ENCODE assay signal across 8 cellular contexts in genomic region chr16:25031132-25031440, GRCh38. TPM values are rescaled to one million over a fixed set of nuclear protein-coding genes. Genes with fewer than 3 reads are reported as not detected.
DNase-seq lines count a peak whose midpoint lies in the region; ATAC-seq and TF ChIP-seq lines count a peak whose summit lies in the region.

No MANE protein-coding gene starts in this region.

- H3K4me3 ChIP-seq in KMS-11 (IDR thresholded peaks at IDR 0.05; ENCODE audit: insufficient read depth, low read depth, low read length), result no peak overlapping the region
- H3K4me3 ChIP-seq in esophagus squamous epithelium, result peak overlapping the region; percentile 8 to 91 (median 79)
- H3K4me3 ChIP-seq in skin epidermis, result peak overlapping the region in 6 of 7 experiments; percentile 58 to 85 (median 68)

- H2AFZ ChIP-seq in KMS-11 (ENCODE audit: low read depth), result peak overlapping the region; percentile 97

- WGBS in esophagus squamous epithelium, 2 donors, result 14 to 24% methylated on average over 8 of the region's 8 CpGs

- H3K9me3 ChIP-seq in esophagus squamous epithelium, result no peaks in the 10 kb centered on the region

- no peaks in the 10 kb centered on the region; the same call in 1 of the 2 replicates for H3K27me3 ChIP-seq in KMS-11 (ENCODE audit: insufficient read depth, low read depth)
- H3K27me3 ChIP-seq in esophagus squamous epithelium, result no peaks in the 10 kb centered on the region

- no peaks in the 10 kb centered on the region for H4K20me1 ChIP-seq in KMS-11 (ENCODE audit: insufficient read depth)

- POLR2A ChIA-PET in RWPE1 (lab: Yijun Ruan, JAX; ENCODE audit: low non-redundant PET), result no interaction called here

- intact Hi-C loops in esophagus squamous epithelium (cut with DNase I), result no loop called here

- no peak overlapping the region for H3K9ac ChIP-seq in KMS-11

- H3K4me1 ChIP-seq in KMS-11 (ENCODE audit: low read depth, poor library complexity, severe bottlenecking) (peaks cover 11% of the 10 kb centered on the region), esophagus squamous epithelium (peaks cover 10 to 28% (median 11%) of the 10 kb centered on the region in 3 donors)

- no peaks in the 10 kb centered on the region for H3K79me2 ChIP-seq in KMS-11 (ENCODE audit: insufficient read depth, low read depth)

- ATAC-seq in GM21360 (IDR thresholded peaks at IDR 0.05; ENCODE audit: unreplicated experiment), result peak; percentile 2
- ATAC-seq in HG02610 (IDR thresholded peaks at IDR 0.05; ENCODE audit: unreplicated experiment), result no peak

- no peak for DNase-seq in esophagus squamous epithelium (lab: John Stamatoyannopoulos, UW)
- DNase-seq in superior temporal gyrus (ENCODE audit: extremely low spot score), result no peak
- DNase-seq in RWPE1 (ENCODE audit: low spot score), result no peak
- no peak for DNase-seq in stimulated activated CD4-positive, alpha-beta T cell treated with anti-CD3 and anti-CD28 coated beads, Interleukin-15, amount 100 ng/mL, for 24 hours

- TF ChIP-seq POLR2A in esophagus squamous epithelium (IDR thresholded peaks at IDR 0.05), result no peak

- TF ChIP-seq CTCF in KMS-11 (conservative IDR thresholded peaks at IDR 0.05; ENCODE audit: low read depth, low read length) (no peak), esophagus squamous epithelium (IDR thresholded peaks at IDR 0.05) (no peak), RWPE1 (conservative IDR thresholded peaks at IDR 0.05; ENCODE audit: low read depth) (no peak)

- CTCF ChIA-PET in RWPE1 (lab: Yijun Ruan, JAX), result no interaction called here

- H3K36me3 ChIP-seq in KMS-11 (ENCODE audit: insufficient read depth), result no peaks in the 10 kb centered on the region
- H3K36me3 ChIP-seq in esophagus squamous epithelium, result no peaks in the 10 kb centered on the region

- no peak overlapping the region for H3K27ac ChIP-seq in KMS-11
- peak overlapping the region in 3 of 4 donors; percentile 9 to 31 (median 30) for H3K27ac ChIP-seq in esophagus squamous epithelium
- H3K27ac ChIP-seq in skin epidermis, result peak overlapping the region in 9 of 21 experiments; percentile 4 to 83 (median 53)
- H3K27ac ChIP-seq in RWPE1, result no peak overlapping the region

- peak overlapping the region; percentile 88 for H3K4me2 ChIP-seq in KMS-11

RNA-seq across cellular contexts. Expression of gene ARHGAP17, which starts 15.9 kb away (rescaled TPM):
- total RNA-seq in esophagus squamous epithelium, result 10 to 100 TPM; 36.2 to 48.1 (median 43.2) TPM

Comparison
In these comparisons a context has a peak if more than half of its experiments do, and no peak if none do; other contexts are left out.
1. H3K27ac ChIP-seq: peak in esophagus squamous epithelium (3 of 4); none in KMS-11 (single experiment) and RWPE1 (single experiment).